Comparison of ENCODE assay signal across 1 cellular context in genomic region chr17:77825621-77826020, GRCh38.
TF ChIP-seq lines count a peak whose summit lies in the region.

No MANE protein-coding gene starts in this region.

TF ChIP-seq in HepG2, 621 proteins besides CTCF, POLR2A, EP300 and RAD21 (continued from another document):
- TF ChIP-seq TRIM22 (IDR thresholded peaks at IDR 0.05) (no peak), ZNF331 (CRISPR knock-in tag; IDR thresholded peaks at IDR 0.05) (no peak)
